ENCODE assay signal across 13 cellular contexts in genomic region chr7:44293561-44294324, GRCh38. TPM values are rescaled to one million over a fixed set of nuclear protein-coding genes. Genes with fewer than 3 reads are reported as not detected.
DNase-seq lines count a peak whose midpoint lies in the region; ATAC-seq and TF ChIP-seq lines count a peak whose summit lies in the region.
"Had no signal": no experiment of that assay in that cellular context is flagged by ENCODE, and none has a peak within 500 bp of the region (broad histone marks: within the 10 kb centered on the region; RNA-seq: fewer than 3 reads in every experiment).

No MANE protein-coding gene starts in this region.

- H3K4me3 ChIP-seq in upper lobe of right lung = no peak overlapping the region

- H3K4me3 Mint-ChIP-seq in central memory CD8-positive, alpha-beta T cell = no peak overlapping the region
- H3K4me3 Mint-ChIP-seq: brain; natural killer cell treated with Interleukin-12 subunit alpha and Interleukin-12 subunit beta and Interleukin-15 and Interleukin-18, amount 100 ng/mL, for 72 hours had no signal

- no peaks in the 10 kb centered on the region for H3K9me3 Mint-ChIP-seq in central memory CD8-positive, alpha-beta T cell
- H3K9me3 Mint-ChIP-seq: natural killer cell treated with Interleukin-12 subunit alpha and Interleukin-12 subunit beta and Interleukin-15 and Interleukin-18, amount 100 ng/mL, for 72 hours had no signal

- H3K4me1 ChIP-seq in upper lobe of right lung = peaks cover 10% of the 10 kb centered on the region

- H3K9me3 ChIP-seq in upper lobe of right lung = no peaks in the 10 kb centered on the region

- DNase-seq in activated gamma-delta T cell treated with Interleukin-2 at 50 U/mL for 16 hours = peak; percentile 2
- no peak for DNase-seq in activated gamma-delta T cell (lab: John Stamatoyannopoulos, UW)
- peak; percentile 5 to 6 for DNase-seq in central memory CD8-positive, alpha-beta T cell (ENCODE audit: low spot score in 2 of 2)
- DNase-seq in left lobe of liver (ENCODE audit: low spot score) = peak; percentile 24
- peak; percentile 47 for DNase-seq in upper lobe of right lung
- no peak for DNase-seq in NCI-H1105 (lab: John Stamatoyannopoulos, UW)
- no peak for DNase-seq in KBM-7
- DNase-seq: DMS153, RPMI8226, T1000 had no signal

- intact Hi-C loops in upper lobe of right lung (cut with DNase I) = no loop called here

- H3K27ac Mint-ChIP-seq in central memory CD8-positive, alpha-beta T cell (ENCODE audit: low read depth) = no peak overlapping the region
- H3K27ac Mint-ChIP-seq: natural killer cell treated with Interleukin-12 subunit alpha and Interleukin-12 subunit beta and Interleukin-15 and Interleukin-18, amount 100 ng/mL, for 72 hours had no signal

- peaks cover 37% of the 10 kb centered on the region for H3K27me3 ChIP-seq in upper lobe of right lung

- no peaks in the 10 kb centered on the region for H3K4me1 Mint-ChIP-seq in central memory CD8-positive, alpha-beta T cell

- no peak overlapping the region for H3K27ac ChIP-seq in upper lobe of right lung

- TF ChIP-seq CTCF in upper lobe of right lung (IDR thresholded peaks at IDR 0.05) = no peak

- H3K36me3 Mint-ChIP-seq in central memory CD8-positive, alpha-beta T cell (ENCODE audit: insufficient read depth) = peaks cover 2% of the 10 kb centered on the region
- H3K36me3 Mint-ChIP-seq: brain; natural killer cell treated with Interleukin-12 subunit alpha and Interleukin-12 subunit beta and Interleukin-15 and Interleukin-18, amount 100 ng/mL, for 72 hours had no signal

- no peak for ATAC-seq in central memory CD8-positive, alpha-beta T cell (replicated peaks; ENCODE audit: extremely low read depth, poor library complexity, severe bottlenecking)
- ATAC-seq in left lobe of liver (no peak), upper lobe of right lung (no peak), GM19035 (IDR thresholded peaks at IDR 0.05; ENCODE audit: unreplicated experiment) (no peak)

- in situ Hi-C loops in KBM-7 (cut with MboI; ENCODE audit: low pct_unique_long_range_greater_than_20kb, low sequenced_read_pairs) = no loop called here

- H3K36me3 ChIP-seq in upper lobe of right lung = no peaks in the 10 kb centered on the region

- H3K27me3 Mint-ChIP-seq in central memory CD8-positive, alpha-beta T cell = peaks cover 91% of the 10 kb centered on the region

RNA-seq across cellular contexts. Expression of gene CAMK2B, which starts 31.7 kb away (rescaled TPM):
- total RNA-seq in left lobe of liver = 5.0 TPM
- total RNA-seq in upper lobe of right lung = 0.17 TPM

Comparison
In these comparisons a context has a peak if more than half of its experiments do, and no peak if none do; other contexts are left out.
1. DNase-seq: peak in activated gamma-delta T cell treated with Interleukin-2 at 50 U/mL for 16 hours (single experiment), central memory CD8-positive, alpha-beta T cell (2 of 2), left lobe of liver (single experiment) and upper lobe of right lung (single experiment); none in activated gamma-delta T cell (single experiment), NCI-H1105 (single experiment) and KBM-7 (single experiment).